ENCODE assay signal across 16 cellular contexts in genomic region chr2:127088706-127089105, GRCh38.
"Had no signal": no experiment of that assay in that cellular context is flagged by ENCODE, and none has a peak within 500 bp of the region (broad histone marks: within the 10 kb centered on the region; RNA-seq: fewer than 3 reads in every experiment).

No MANE protein-coding gene starts in this region.

- ATAC-seq: activated CD4-positive, CD25-positive, alpha-beta regulatory T cell treated with anti-CD3 and anti-CD28 coated beads, Interleukin-2, amount 50 U/mL, for 24 hours; activated CD8-positive, alpha-beta memory T cell treated with anti-CD3 and anti-CD28 coated beads, Interleukin-2, amount 10 ng/mL, durations not matched to agents 7 days and 5 days; natural killer cell had no signal

- H3K27me3 ChIP-seq: ovary, transverse colon had no signal

- H3K9me3 Mint-ChIP-seq: activated T-cell treated with anti-CD3 and anti-CD28 coated beads, Interleukin-2, amount 50 U/mL, for 24 hours; natural killer cell had no signal

- H3K4me3 Mint-ChIP-seq: activated CD8-positive, alpha-beta memory T cell treated with anti-CD3 and anti-CD28 coated beads, Interleukin-2, amount 10 ng/mL, durations not matched to agents 7 days and 5 days; activated naive CD8-positive, alpha-beta T cell; activated T-cell treated with anti-CD3 and anti-CD28 coated beads, Interleukin-2, amount 50 U/mL, for 24 hours; natural killer cell had no signal

- H3K36me3 Mint-ChIP-seq: activated CD8-positive, alpha-beta memory T cell treated with anti-CD3 and anti-CD28 coated beads, Interleukin-2, amount 10 ng/mL, durations not matched to agents 7 days and 5 days; activated naive CD8-positive, alpha-beta T cell; natural killer cell had no signal

- H3K27me3 Mint-ChIP-seq: activated T-cell treated with anti-CD3 and anti-CD28 coated beads, Interleukin-2, amount 50 U/mL, for 24 hours had no signal

- H3K4me3 ChIP-seq: ovary, transverse colon had no signal

- H3K36me3 ChIP-seq: ovary, transverse colon had no signal

- H3K27ac Mint-ChIP-seq: activated CD8-positive, alpha-beta memory T cell treated with anti-CD3 and anti-CD28 coated beads, Interleukin-2, amount 10 ng/mL, durations not matched to agents 7 days and 5 days; activated naive CD8-positive, alpha-beta T cell; activated T-cell treated with anti-CD3 and anti-CD28 coated beads, Interleukin-2, amount 50 U/mL, for 24 hours had no signal

- H3K9me3 ChIP-seq: ovary, transverse colon had no signal

- DNase-seq: activated CD4-positive, alpha-beta T cell treated with anti-CD3 and anti-CD28 coated beads, Interleukin-2, amount 50 U/mL, for 48 hours; activated CD8-positive, alpha-beta memory T cell treated with anti-CD3 and anti-CD28 coated beads, Interleukin-2, amount 10 ng/mL, durations not matched to agents 7 days and 5 days; activated effector memory CD4-positive, alpha-beta T cell treated with anti-CD3 and anti-CD28 coated beads, Interleukin-2, amount 50 U/mL, for 16 hours; activated T-cell treated with anti-CD3 and anti-CD28 coated beads, Interleukin-2, amount 50 U/mL, for 24 hours; effector CD4-positive, alpha-beta T cell; foreskin melanocyte; kidney glomerular epithelial cell; midbrain; natural killer cell; stimulated activated CD4-positive, alpha-beta T cell treated with anti-CD3 and anti-CD28 coated beads, Interleukin-15, amount 100 ng/mL, for 24 hours; stimulated activated CD4-positive, alpha-beta T cell treated with anti-CD3 and anti-CD28 coated beads, Interleukin-4, amount 100 ng/mL, for 24 hours; T-helper 2 cell; transverse colon had no signal
